In the genomic region with DNA sequence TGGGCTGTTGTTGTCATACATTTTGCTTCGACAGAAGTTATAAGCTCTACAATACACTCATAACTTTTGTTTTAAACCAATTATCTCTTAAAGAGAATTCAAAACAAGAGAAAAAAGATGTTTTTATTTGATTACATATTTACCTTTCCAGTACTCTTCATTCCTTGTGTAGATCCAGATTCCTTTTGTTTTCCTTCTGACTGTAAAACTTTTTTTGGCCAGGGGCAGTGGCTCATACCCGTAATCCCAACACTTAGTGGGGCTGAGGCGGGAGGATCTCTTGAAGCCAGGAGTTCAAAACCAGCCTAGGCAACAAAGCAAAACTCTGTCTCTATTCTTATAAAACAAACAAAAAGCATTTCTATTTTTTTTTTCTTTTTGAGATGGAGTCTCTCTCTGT, we compare ENCODE assay signal across 25 cellular contexts.
"Had no signal": no experiment of that assay in that cellular context is flagged by ENCODE, and none has a peak within 500 bp of the region (broad histone marks: within the 10 kb centered on the region; RNA-seq: fewer than 3 reads in every experiment).

No MANE protein-coding gene starts in this region.

- H3K27me3 Mint-ChIP-seq: dendritic cell treated with granulocyte-macrophage colony-stimulating factor and Interleukin-4, amounts not matched to agents 40 ng/mL and 50 ng/mL, for 4 days; effector memory CD8-positive, alpha-beta T cell had no signal

- H3K9me3 ChIP-seq: colonic mucosa, gastrocnemius medialis had no signal

- H3K27ac ChIP-seq: colonic mucosa, coronary artery, dorsolateral prefrontal cortex, epithelial cell of prostate, esophagus squamous epithelium, foreskin keratinocyte, gastrocnemius medialis, gastroesophageal sphincter, heart left ventricle, heart right ventricle, hepatocyte had no signal

- ATAC-seq: effector memory CD8-positive, alpha-beta T cell; esophagus mucosa; foreskin keratinocyte; gastrocnemius medialis; gastroesophageal sphincter; heart left ventricle; heart right ventricle had no signal

- H3K4me1 Mint-ChIP-seq: endodermal cell had no signal

- H3K27me3 ChIP-seq: colonic mucosa, dorsolateral prefrontal cortex, esophagus squamous epithelium, foreskin keratinocyte, gastrocnemius medialis, gastroesophageal sphincter, heart left ventricle, heart right ventricle, hepatocyte had no signal

- H3K4me1 ChIP-seq: colonic mucosa, esophagus squamous epithelium, foreskin keratinocyte, gastrocnemius medialis, gastroesophageal sphincter, heart left ventricle, heart right ventricle had no signal

- H3K4me3 ChIP-seq: colonic mucosa, coronary artery, dorsolateral prefrontal cortex, esophagus squamous epithelium, gastrocnemius medialis, gastroesophageal sphincter, heart left ventricle, heart right ventricle, hepatocyte had no signal

- H3K36me3 ChIP-seq: colonic mucosa had no signal

- H3K27ac Mint-ChIP-seq: dendritic cell treated with granulocyte-macrophage colony-stimulating factor and Interleukin-4, amounts not matched to agents 40 ng/mL and 50 ng/mL, for 4 days; effector memory CD8-positive, alpha-beta T cell; endodermal cell had no signal

- DNase-seq: colonic mucosa; cortex of kidney; dermis blood vessel endothelial cell; dorsolateral prefrontal cortex; effector CD4-positive, alpha-beta T cell; effector CD8-positive, alpha-beta T cell; effector memory CD4-positive, alpha-beta T cell; effector memory CD8-positive, alpha-beta T cell; endodermal cell; erythroblast; esophagus squamous epithelium; foreskin fibroblast; foreskin keratinocyte; foreskin melanocyte; gastrocnemius medialis; glutamatergic neuron; head of caudate nucleus; heart left ventricle; heart right ventricle had no signal

- H3K4me3 Mint-ChIP-seq: dendritic cell treated with granulocyte-macrophage colony-stimulating factor and Interleukin-4, amounts not matched to agents 40 ng/mL and 50 ng/mL, for 4 days; effector memory CD8-positive, alpha-beta T cell; endodermal cell had no signal
